ENCODE assay signal across 20 cellular contexts in the genomic region with DNA sequence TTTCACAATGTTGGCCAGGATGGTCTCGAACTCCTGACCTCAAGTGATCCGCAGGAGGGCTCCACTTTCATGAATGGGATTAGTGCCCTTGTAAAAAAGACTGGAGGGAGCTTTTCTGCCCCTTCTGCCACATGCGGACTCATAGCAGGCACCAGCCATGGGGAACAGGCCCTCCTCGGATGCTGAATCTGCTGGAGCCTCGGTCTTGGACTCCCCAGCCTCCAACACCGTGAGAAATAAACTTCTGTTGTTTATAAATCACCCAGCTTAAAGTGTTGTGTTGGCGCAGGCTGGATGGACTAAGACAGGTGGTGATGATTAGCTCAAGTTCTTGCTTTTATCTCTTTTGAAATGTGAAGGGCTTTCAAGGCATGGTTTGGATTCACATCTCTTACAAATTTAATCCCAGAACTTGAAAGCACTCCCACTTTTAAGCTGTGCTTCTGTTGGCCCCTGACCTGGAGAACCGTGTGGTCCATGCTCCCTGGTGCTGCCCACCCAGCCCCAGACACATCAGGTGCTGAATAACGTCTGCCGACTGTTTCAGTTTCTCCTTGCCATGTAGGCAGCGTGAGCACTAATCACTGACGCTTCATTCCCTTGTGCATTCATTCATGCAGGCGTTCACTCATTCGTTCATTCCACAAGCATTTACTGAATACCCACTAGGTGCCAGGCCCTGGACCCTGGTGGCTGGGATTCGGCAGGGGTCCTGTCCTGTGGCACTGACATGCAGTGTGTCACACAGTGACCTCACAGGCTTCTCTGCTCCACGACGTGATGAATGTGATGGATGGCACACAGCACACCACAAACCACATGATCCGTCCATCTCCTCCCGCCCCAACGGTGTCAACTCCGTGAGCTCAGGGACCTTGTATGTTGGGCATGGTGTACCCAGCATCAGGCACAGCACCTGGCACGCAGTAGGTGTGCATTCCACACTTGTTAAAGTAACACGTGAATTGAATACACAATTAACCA. TPM values are rescaled to one million over a fixed set of nuclear protein-coding genes. Genes with fewer than 3 reads are reported as not detected.
DNase-seq lines count a peak whose midpoint lies in the region; ATAC-seq and TF ChIP-seq lines count a peak whose summit lies in the region.
"Had no signal": no experiment of that assay in that cellular context is flagged by ENCODE, and none has a peak within 500 bp of the region (broad histone marks: within the 10 kb centered on the region; RNA-seq: fewer than 3 reads in every experiment).

No MANE protein-coding gene starts in this region.

- no peaks in the 10 kb centered on the region for H3K36me3 Mint-ChIP-seq in activated CD4-positive, alpha-beta T cell treated with anti-CD3 and anti-CD28 coated beads, Interleukin-2, amount 10 ng/mL, durations not matched to agents 24 days and 14 days (ENCODE audit: low read depth)
- H3K36me3 Mint-ChIP-seq in T-cell: no peaks in the 10 kb centered on the region
- no peaks in the 10 kb centered on the region for H3K36me3 Mint-ChIP-seq in naive thymus-derived CD8-positive, alpha-beta T cell
- H3K36me3 Mint-ChIP-seq: activated CD8-positive, alpha-beta memory T cell treated with anti-CD3 and anti-CD28 coated beads, Interleukin-2, amount 10 ng/mL, durations not matched to agents 7 days and 5 days had no signal

- intact Hi-C loops in activated CD4-positive, alpha-beta T cell treated with anti-CD3 and anti-CD28 coated beads, Interleukin-2, amount 10 ng/mL, durations not matched to agents 24 days and 14 days (cut with micrococcal nuclease): no loop called here

- ATAC-seq in T-cell (replicated peaks in 1 of 4): no peak
- no peak for ATAC-seq in naive thymus-derived CD8-positive, alpha-beta T cell
- ATAC-seq: activated CD8-positive, alpha-beta memory T cell treated with anti-CD3 and anti-CD28 coated beads, Interleukin-2, amount 10 ng/mL, durations not matched to agents 7 days and 5 days; foreskin keratinocyte; left colon had no signal

- H3K4me1 ChIP-seq in HEK293 (ENCODE audit: control insufficient read depth, insufficient read depth, low read length): no peaks in the 10 kb centered on the region
- H3K4me1 ChIP-seq: foreskin keratinocyte had no signal

- no peaks in the 10 kb centered on the region for H3K9me3 Mint-ChIP-seq in activated CD4-positive, alpha-beta T cell treated with anti-CD3 and anti-CD28 coated beads, Interleukin-2, amount 10 ng/mL, durations not matched to agents 24 days and 14 days
- H3K9me3 Mint-ChIP-seq in T-cell: no peaks in the 10 kb centered on the region
- H3K9me3 Mint-ChIP-seq in naive thymus-derived CD8-positive, alpha-beta T cell: no peaks in the 10 kb centered on the region

- H3K27ac Mint-ChIP-seq in activated CD4-positive, alpha-beta T cell treated with anti-CD3 and anti-CD28 coated beads, Interleukin-2, amount 10 ng/mL, durations not matched to agents 24 days and 14 days: peak overlapping the region; percentile 20
- H3K27ac Mint-ChIP-seq in T-cell: peak overlapping the region; percentile 81 to 93
- H3K27ac Mint-ChIP-seq in naive thymus-derived CD8-positive, alpha-beta T cell: peak overlapping the region; percentile 66 to 95 (median 90)
- H3K27ac Mint-ChIP-seq: activated CD8-positive, alpha-beta memory T cell treated with anti-CD3 and anti-CD28 coated beads, Interleukin-2, amount 10 ng/mL, durations not matched to agents 7 days and 5 days had no signal

- H3K36me3 ChIP-seq in HEK293 (ENCODE audit: control insufficient read depth in 2 of 2, insufficient read depth in 1 of 2, low read length in 2 of 2): no peaks in the 10 kb centered on the region
- H3K36me3 ChIP-seq: vagina, WERI-Rb-1 had no signal

- no peak overlapping the region for H3K27ac ChIP-seq in HEK293 (ENCODE audit: extremely low read depth, low read depth, low read length)
- H3K27ac ChIP-seq: foreskin keratinocyte, vagina, WERI-Rb-1 had no signal

- DNase-seq in activated CD4-positive, alpha-beta T cell treated with anti-CD3 and anti-CD28 coated beads, Interleukin-2, amount 10 ng/mL, durations not matched to agents 24 days and 14 days: no peak
- no peak for DNase-seq in activated CD4-positive, alpha-beta T cell treated with anti-CD3 and anti-CD28 coated beads, Interleukin-2, amount 50 U/mL, for 1 hour
- DNase-seq in T-cell (peak in 2 of 34 experiments; percentile 6 to 15), cerebellar cortex (ENCODE audit: low spot score) (no peak), NCI-H1694 treated with DMSO at 0.1 percent for 48 hours (lab: John Stamatoyannopoulos, UW) (no peak), NCI-H2081 treated with DMSO at 0.1 percent for 48 hours (lab: John Stamatoyannopoulos, UW) (no peak)
- no peak for DNase-seq in naive thymus-derived CD8-positive, alpha-beta T cell
- DNase-seq: activated CD8-positive, alpha-beta memory T cell treated with anti-CD3 and anti-CD28 coated beads, Interleukin-2, amount 10 ng/mL, durations not matched to agents 7 days and 5 days; activated effector memory CD4-positive, alpha-beta T cell treated with Interleukin-2 at 50 U/mL for 16 hours; foreskin keratinocyte; left colon; NCI-H1105; NK-92 treated with Interleukin-12 subunit alpha and Interleukin-12 subunit beta, amount 100 ng/mL, for 24 hours had no signal

- peaks cover 24% of the 10 kb centered on the region for H3K4me1 Mint-ChIP-seq in activated CD4-positive, alpha-beta T cell treated with anti-CD3 and anti-CD28 coated beads, Interleukin-2, amount 10 ng/mL, durations not matched to agents 24 days and 14 days
- peaks cover 38 to 51% (median 40%) of the 10 kb centered on the region in 3 donors for H3K4me1 Mint-ChIP-seq in T-cell
- peaks cover 20 to 62% (median 49%) of the 10 kb centered on the region in 4 donors for H3K4me1 Mint-ChIP-seq in naive thymus-derived CD8-positive, alpha-beta T cell

- H3K4me3 Mint-ChIP-seq in activated CD4-positive, alpha-beta T cell treated with anti-CD3 and anti-CD28 coated beads, Interleukin-2, amount 10 ng/mL, durations not matched to agents 24 days and 14 days: no peak overlapping the region
- peak overlapping the region in 2 of 3 donors; percentile 34 to 68 for H3K4me3 Mint-ChIP-seq in T-cell
- peak overlapping the region in 8 of 10 donors; percentile 6 to 75 (median 42) for H3K4me3 Mint-ChIP-seq in naive thymus-derived CD8-positive, alpha-beta T cell
- H3K4me3 Mint-ChIP-seq: activated CD8-positive, alpha-beta memory T cell treated with anti-CD3 and anti-CD28 coated beads, Interleukin-2, amount 10 ng/mL, durations not matched to agents 7 days and 5 days had no signal

- CTCF ChIA-PET in HEK293 (lab: Yijun Ruan, JAX): interaction anchor here (0.6 to 1.3 kb wide), 4 partner anchors 11 to 335 kb away, joined by 3 to 5 read pairs (median 3); no protein-coding TSS in a partner anchor
- CTCF ChIA-PET in T-cell (lab: Charles Lee): interaction anchor here in 1 of 2 donors (0.6 to 1.4 kb wide), 3 partner anchors 9 to 723 kb away, joined by 3 to 5 read pairs (median 5); partner anchors contain the start of gene CIBAR2

- POLR2A ChIA-PET in HEK293 (lab: Yijun Ruan, JAX): no interaction called here
- POLR2A ChIA-PET in T-cell (lab: Charles Lee): interaction anchor here in 1 of 2 donors (0.6 kb wide), 1 partner anchor 20 kb away, joined by 5 read pairs; no protein-coding TSS in a partner anchor
- POLR2A ChIA-PET in naive thymus-derived CD8-positive, alpha-beta T cell (lab: Charles Lee): interaction anchor here (0.5 to 1.2 kb wide), 4 partner anchors 13 to 76 kb away, joined by 3 to 4 read pairs (median 4); partner anchors contain the start of gene KIAA0513

- TF ChIP-seq CTCF in HEK293 (tag by site-specific recombination; IDR thresholded peaks at IDR 0.05): no peak

- H3K9me3 ChIP-seq in HEK293 (ENCODE audit: control insufficient read depth, insufficient read depth, low read depth, low read length): no peaks in the 10 kb centered on the region
- H3K9me3 ChIP-seq: vagina had no signal

- H3K4me3 ChIP-seq in HEK293 (ENCODE audit: low read depth, low read length): no peak overlapping the region
- H3K4me3 ChIP-seq: vagina had no signal

- no peaks in the 10 kb centered on the region for H3K27me3 Mint-ChIP-seq in activated CD4-positive, alpha-beta T cell treated with anti-CD3 and anti-CD28 coated beads, Interleukin-2, amount 10 ng/mL, durations not matched to agents 24 days and 14 days
- H3K27me3 Mint-ChIP-seq in T-cell: no peaks in the 10 kb centered on the region
- no peaks in the 10 kb centered on the region for H3K27me3 Mint-ChIP-seq in naive thymus-derived CD8-positive, alpha-beta T cell
- H3K27me3 Mint-ChIP-seq: activated CD8-positive, alpha-beta memory T cell treated with anti-CD3 and anti-CD28 coated beads, Interleukin-2, amount 10 ng/mL, durations not matched to agents 7 days and 5 days had no signal

TF ChIP-seq in HEK293, 187 proteins besides CTCF, POLR2A, EP300 and RAD21:
- TF ChIP-seq ZNF561 (tag by site-specific recombination; IDR thresholded peaks at IDR 0.05; ENCODE audit: borderline replicate concordance): peak; percentile 61; the same call in 1 of the 2 replicates
- TF ChIP-seq ZIC2 (tag by site-specific recombination; IDR thresholded peaks at IDR 0.05): peak; percentile 32; the same call in 1 of the 2 replicates
- TF ChIP-seq ZBTB17 (tag by site-specific recombination; IDR thresholded peaks at IDR 0.05): no peak

RNA-seq across cellular contexts. Expression of gene CIBAR2, which starts 8.9 kb away (rescaled TPM):
- not detected in 2 replicates for total RNA-seq in activated CD4-positive, alpha-beta T cell treated with anti-CD3 and anti-CD28 coated beads, Interleukin-2, amount 10 ng/mL, durations not matched to agents 24 days and 14 days
- total RNA-seq in T-cell: not detected
- total RNA-seq in naive thymus-derived CD8-positive, alpha-beta T cell: not detected
- polyA plus RNA-seq in naive thymus-derived CD8-positive, alpha-beta T cell: not detected
- total RNA-seq: A673; activated CD8-positive, alpha-beta memory T cell treated with anti-CD3 and anti-CD28 coated beads, Interleukin-2, amount 10 ng/mL, durations not matched to agents 7 days and 5 days; Daoy; foreskin keratinocyte; left colon; osteocyte; subcutaneous adipose tissue; vagina had no signal
- polyA plus RNA-seq: foreskin keratinocyte had no signal

Comparison
In these comparisons a context has a peak if more than half of its experiments do, and no peak if none do; other contexts are left out.
1. H3K27ac Mint-ChIP-seq: peak in every context shown above with its lines; median percentile 90 in naive thymus-derived CD8-positive, alpha-beta T cell; 87 in T-cell; 20 in activated CD4-positive, alpha-beta T cell treated with anti-CD3 and anti-CD28 coated beads, Interleukin-2, amount 10 ng/mL, durations not matched to agents 24 days and 14 days.